17 cellular contexts compared by ENCODE assay signal in the genomic region with DNA sequence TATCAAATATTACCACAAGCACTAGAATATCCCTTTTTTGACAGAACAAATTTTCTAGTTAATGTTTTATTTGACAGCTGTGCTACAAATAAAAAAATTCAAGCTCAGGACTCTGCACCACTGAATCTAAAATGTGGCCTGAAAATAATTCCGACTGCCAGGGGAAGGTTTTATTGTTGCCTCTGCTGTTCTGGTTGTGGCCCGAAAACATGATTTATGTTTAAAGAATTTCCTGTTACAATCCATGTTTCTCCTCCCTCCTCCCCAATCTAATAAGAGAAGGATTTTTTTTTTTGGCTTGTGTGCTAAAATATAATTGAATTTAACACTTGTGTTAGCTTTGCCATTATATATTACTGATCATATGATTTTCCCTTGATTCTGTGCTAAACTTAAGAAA.
DNase-seq lines count a peak whose midpoint lies in the region; ATAC-seq, FAIRE-seq and TF ChIP-seq lines count a peak whose summit lies in the region.
"Had no signal": no experiment of that assay in that cellular context is flagged by ENCODE, and none has a peak within 500 bp of the region (broad histone marks: within the 10 kb centered on the region; RNA-seq: fewer than 3 reads in every experiment).

No MANE protein-coding gene starts in this region.

- H3F3A ChIP-seq in PC-9 (ENCODE audit: insufficient read depth, low read depth): no peaks in the 10 kb centered on the region

- no peak overlapping the region for H3K4me2 ChIP-seq in PC-9

- FAIRE-seq in bronchial epithelial cell (lab: Jason Lieb, UNC): no peak

- peaks cover 0 to 7% (median 1%) of the 10 kb centered on the region in 7 donors for H3K9me3 Mint-ChIP-seq in CD14-positive monocyte
- H3K9me3 Mint-ChIP-seq: activated naive CD8-positive, alpha-beta T cell treated with anti-CD3 and anti-CD28 coated beads for 36 hours; H9 had no signal

- CTCF ChIA-PET in PC-9 (lab: Charles Lee): no interaction called here

- no peaks in the 10 kb centered on the region for H3K9me2 ChIP-seq in PC-9 (ENCODE audit: insufficient read depth)

- no peaks in the 10 kb centered on the region for H3K9me3 ChIP-seq in PC-9 (ENCODE audit: insufficient read depth, low read depth)
- H3K9me3 ChIP-seq: left ventricle myocardium inferior had no signal

- peaks cover 3% of the 10 kb centered on the region for H3K4me1 Mint-ChIP-seq in CD14-positive monocyte

- H3K27ac ChIP-seq in ACC112 (ENCODE audit: low read depth, low read length): peak overlapping the region; percentile 89
- no peak overlapping the region for H3K27ac ChIP-seq in PC-9
- H3K27ac ChIP-seq: left ventricle myocardium inferior had no signal

- H3K36me3 ChIP-seq in ACC112 (ENCODE audit: insufficient read depth, low read length) (peaks cover 4% of the 10 kb centered on the region; the same call in 1 of the 2 replicates), bronchial epithelial cell (ENCODE audit: control insufficient read depth, insufficient read depth, low read length) (no peaks in the 10 kb centered on the region), PC-9 (ENCODE audit: low read depth) (no peaks in the 10 kb centered on the region)
- H3K36me3 ChIP-seq: left ventricle myocardium inferior had no signal

- peaks cover 0 to 2% (median 0%) of the 10 kb centered on the region in 3 donors for H3K27me3 Mint-ChIP-seq in CD14-positive monocyte (ENCODE audit: low read depth in 3 of 3)
- H3K27me3 Mint-ChIP-seq: activated CD8-positive, alpha-beta memory T cell treated with anti-CD3 and anti-CD28 coated beads, Interleukin-2, amount 10 ng/mL, durations not matched to agents 7 days and 5 days; activated naive CD8-positive, alpha-beta T cell treated with anti-CD3 and anti-CD28 coated beads for 36 hours had no signal

- no peaks in the 10 kb centered on the region for H4K20me1 ChIP-seq in PC-9 (ENCODE audit: insufficient read depth)

- H3K27me3 ChIP-seq in ACC112 (ENCODE audit: insufficient read depth, low read length) (no peaks in the 10 kb centered on the region), bronchial epithelial cell (ENCODE audit: control insufficient read depth, insufficient read depth, low read length) (no peaks in the 10 kb centered on the region), PC-9 (ENCODE audit: insufficient read depth, low read depth) (no peaks in the 10 kb centered on the region)

- H3K36me3 Mint-ChIP-seq in CD14-positive monocyte: peaks cover 0 to 4% of the 10 kb centered on the region in 2 donors

- no peak overlapping the region for H3K4me3 Mint-ChIP-seq in CD14-positive monocyte
- H3K4me3 Mint-ChIP-seq: activated CD8-positive, alpha-beta memory T cell treated with anti-CD3 and anti-CD28 coated beads, Interleukin-2, amount 10 ng/mL, durations not matched to agents 7 days and 5 days; activated naive CD8-positive, alpha-beta T cell treated with anti-CD3 and anti-CD28 coated beads for 36 hours; H9 had no signal

- no peaks in the 10 kb centered on the region for H3K79me2 ChIP-seq in ACC112 (ENCODE audit: control insufficient read depth, insufficient read depth, low read length, unreplicated experiment)
- H3K79me2 ChIP-seq in PC-9 (ENCODE audit: low read depth): no peaks in the 10 kb centered on the region

- POLR2A ChIA-PET in PC-9 (lab: Charles Lee; ENCODE audit: unreplicated experiment): no interaction called here

- DNase-seq in M059J (ENCODE audit: low read depth): peak; percentile 73
- DNase-seq in bronchial epithelial cell (ENCODE audit: low read depth): peak; percentile 64
- peak; percentile 56 for DNase-seq in kidney tubule cell (ENCODE audit: low spot score)
- DNase-seq in CD14-positive monocyte (ENCODE audit: low spot score): no peak
- DNase-seq in NOMO-1 treated with DMSO at 0.1 percent for 48 hours (lab: John Stamatoyannopoulos, UW; ENCODE audit: unreplicated experiment): no peak
- no peak for DNase-seq in PC-9
- DNase-seq: activated CD8-positive, alpha-beta memory T cell treated with anti-CD3 and anti-CD28 coated beads, Interleukin-2, amount 10 ng/mL, durations not matched to agents 7 days and 5 days; activated naive CD8-positive, alpha-beta T cell treated with anti-CD3 and anti-CD28 coated beads for 36 hours; AML-193; DND-41; H9; left ventricle myocardium inferior; NCI-H526; nucleus accumbens; SIG-M5 had no signal

- H3K27ac Mint-ChIP-seq in CD14-positive monocyte: no peak overlapping the region
- H3K27ac Mint-ChIP-seq: activated CD8-positive, alpha-beta memory T cell treated with anti-CD3 and anti-CD28 coated beads, Interleukin-2, amount 10 ng/mL, durations not matched to agents 7 days and 5 days; activated naive CD8-positive, alpha-beta T cell treated with anti-CD3 and anti-CD28 coated beads for 36 hours had no signal

- H2AFZ ChIP-seq in ACC112 (ENCODE audit: low read length, unreplicated experiment) (peak overlapping the region; percentile 15), PC-9 (no peak overlapping the region)

- H3K4me1 ChIP-seq in ACC112 (ENCODE audit: control insufficient read depth, insufficient read depth, low read length, unreplicated experiment) (peaks cover 64% of the 10 kb centered on the region), PC-9 (replicated peaks; ENCODE audit: insufficient read depth) (no peaks in the 10 kb centered on the region)

- no peak for ATAC-seq in GM18511 (IDR thresholded peaks at IDR 0.05; ENCODE audit: unreplicated experiment)
- ATAC-seq: activated CD8-positive, alpha-beta memory T cell treated with anti-CD3 and anti-CD28 coated beads, Interleukin-2, amount 10 ng/mL, durations not matched to agents 7 days and 5 days had no signal

- TF ChIP-seq CTCF in bronchial epithelial cell (IDR thresholded peaks at IDR 0.05; ENCODE audit: insufficient read depth, low read length, severe bottlenecking) (no peak), CD14-positive monocyte (IDR thresholded peaks at IDR 0.05) (no peak), PC-9 (conservative IDR thresholded peaks at IDR 0.05) (no peak)

- intact Hi-C loops in CD14-positive monocyte (cut with micrococcal nuclease): no loop called here
- intact Hi-C loops in PC-9 (cut with micrococcal nuclease; ENCODE audit: unreplicated experiment): no loop called here

- no TSS peak for BruUV-seq in PC-9 (replicated peaks; lab: Mats Ljungman, UMichigan)

- H3K4me3 ChIP-seq in ACC112 (ENCODE audit: low read depth, low read length): peak overlapping the region; percentile 47; the same call in 1 of the 2 replicates
- H3K4me3 ChIP-seq in bronchial epithelial cell (ENCODE audit: low read depth, low read length): no peak overlapping the region
- H3K4me3 ChIP-seq in PC-9: no peak overlapping the region
- H3K4me3 ChIP-seq: left ventricle myocardium inferior had no signal

Comparison
In these comparisons a context has a peak if more than half of its experiments do, and no peak if none do; other contexts are left out.
1. DNase-seq: peak in M059J (single experiment), bronchial epithelial cell (single experiment) and kidney tubule cell (single experiment); none in CD14-positive monocyte (single experiment), NOMO-1 treated with DMSO at 0.1 percent for 48 hours (single experiment) and PC-9 (0 of 2).